ENCODE assay signal across 11 cellular contexts in the genomic region with DNA sequence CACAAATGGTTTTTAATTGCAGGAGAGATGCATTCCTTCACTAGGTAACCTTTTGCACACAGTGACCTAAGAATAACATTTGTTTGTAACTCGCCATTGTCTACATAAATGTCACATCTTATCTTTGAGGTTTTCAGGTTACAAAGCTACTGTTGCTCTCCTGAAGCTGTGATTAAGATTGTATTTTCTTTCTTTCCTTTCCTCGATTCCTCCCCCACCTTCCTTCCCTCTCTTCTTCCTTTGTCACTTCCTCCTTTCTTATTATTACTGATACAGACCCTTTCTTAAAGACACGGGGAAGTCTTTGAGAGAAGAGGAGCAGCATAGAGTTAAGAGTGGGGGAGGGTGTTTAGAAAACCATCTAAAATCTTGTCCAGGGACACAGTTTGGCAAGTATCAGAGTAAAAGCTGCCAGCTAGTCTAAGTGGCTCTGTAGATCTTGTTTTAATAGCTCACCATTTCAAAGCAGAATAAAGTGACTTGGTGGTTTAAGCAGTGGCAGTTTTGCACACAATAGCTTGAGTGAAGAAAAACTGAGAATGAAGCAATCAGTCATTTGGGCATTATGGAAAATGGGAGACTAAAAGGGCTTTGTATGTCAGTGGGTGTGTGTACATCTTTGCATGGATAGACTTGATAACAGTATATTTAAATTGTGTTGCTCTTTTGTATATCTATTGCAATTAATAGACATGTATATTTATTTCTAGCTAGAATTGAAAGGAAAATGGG. TPM values are rescaled to one million over a fixed set of nuclear protein-coding genes. Genes with fewer than 3 reads are reported as not detected.
A peak's percentile ranks its signal among the peaks of the same experiment; 100 is the strongest.
DNase-seq lines count a peak whose midpoint lies in the region; ATAC-seq and TF ChIP-seq lines count a peak whose summit lies in the region.
"Had no signal": no experiment of that assay in that cellular context is flagged by ENCODE, and none has a peak within 500 bp of the region (broad histone marks: within the 10 kb centered on the region; RNA-seq: fewer than 3 reads in every experiment).

No MANE protein-coding gene starts in this region.

- no peak for ATAC-seq in activated T-helper 17 cell treated with anti-CD3 and anti-CD28 coated beads, Interleukin-2, amount 50 U/mL, for 72 hours (replicated peaks)
- ATAC-seq in GM21825 (IDR thresholded peaks at IDR 0.05; ENCODE audit: unreplicated experiment), result no peak

- no peaks in the 10 kb centered on the region for H3K9me3 ChIP-seq in HEK293 (ENCODE audit: control insufficient read depth, insufficient read depth, low read depth, low read length)

- in situ Hi-C loops in ACHN (cut with HindIII; ENCODE audit: low pct_ligation_motif_present, low pct_unique_long_range_greater_than_20kb, low sequenced_read_pairs), result no loop called here

- H2BK5ac ChIP-seq in mesendoderm (ENCODE audit: low read length), result no peak overlapping the region

- H3K27ac ChIP-seq in HEK293 (ENCODE audit: extremely low read depth, low read depth, low read length) (peak overlapping the region; percentile 20; the same call in 1 of the 2 replicates), mesendoderm (ENCODE audit: low read depth, low read length) (no peak overlapping the region)

- H4K8ac ChIP-seq in mesendoderm (ENCODE audit: low read depth, low read length), result peak overlapping the region; percentile 13

- H3K4me2 ChIP-seq in mesendoderm (ENCODE audit: low read length), result no peak overlapping the region

- H3K79me2 ChIP-seq in mesendoderm (ENCODE audit: control insufficient read depth, insufficient read depth, low read length), result peaks cover 26% of the 10 kb centered on the region

- H3K9ac ChIP-seq in mesendoderm (ENCODE audit: low read length), result no peak overlapping the region

- H4K5ac ChIP-seq in mesendoderm (ENCODE audit: low read length), result no peak overlapping the region

- peaks cover 33% of the 10 kb centered on the region for H3K4me1 Mint-ChIP-seq in activated T-helper 17 cell treated with anti-CD3 and anti-CD28 coated beads, Interleukin-2, amount 50 U/mL, for 72 hours

- DNase-seq in ACHN, result peak; percentile 7
- DNase-seq in mesendoderm, result no peak
- DNase-seq in iPS-NIHi7 (ENCODE audit: extremely low spot score), result no peak
- DNase-seq in lower leg skin (ENCODE audit: low spot score in 2 of 2), result no peak
- no peak for DNase-seq in NCI-H345 (lab: John Stamatoyannopoulos, UW)
- DNase-seq: islet precursor cell; NCI-H510A; stimulated activated CD8-positive, alpha-beta memory T cell treated with anti-CD3 and anti-CD28 coated beads, Interleukin-4, amount 100 ng/mL, for 48 hours had no signal

- H3K36me3 ChIP-seq in HEK293 (ENCODE audit: control insufficient read depth in 2 of 2, insufficient read depth in 1 of 2, low read length in 2 of 2), result no peaks in the 10 kb centered on the region
- H3K36me3 ChIP-seq in mesendoderm (ENCODE audit: control insufficient read depth, insufficient read depth, low read length), result no peaks in the 10 kb centered on the region

- no peak for TF ChIP-seq POLR2A in lower leg skin (IDR thresholded peaks at IDR 0.05)

- peak overlapping the region; percentile 31 for H3K4me3 Mint-ChIP-seq in activated T-helper 17 cell treated with anti-CD3 and anti-CD28 coated beads, Interleukin-2, amount 50 U/mL, for 72 hours

- no peak overlapping the region for H3K4ac ChIP-seq in mesendoderm (ENCODE audit: low read depth, low read length)

- H3K23ac ChIP-seq in mesendoderm (ENCODE audit: low read length), result no peak overlapping the region

- peaks cover 27% of the 10 kb centered on the region for H3K4me1 ChIP-seq in HEK293 (ENCODE audit: control insufficient read depth, insufficient read depth, low read length)
- H3K4me1 ChIP-seq in mesendoderm (ENCODE audit: control insufficient read depth, low read depth, low read length), result peaks cover 14% of the 10 kb centered on the region

- no CpG with 5 or more reads among the region's 3 CpGs for WGBS in mesendoderm (ENCODE audit: extremely low coverage, insufficient coverage, low lambda C conversion rate)
- WGBS in lower leg skin, 2 donors, result 27 to 32% methylated on average over 3 of the region's 3 CpGs

- H2AK5ac ChIP-seq in mesendoderm (ENCODE audit: low read length), result no peak overlapping the region

- H3K18ac ChIP-seq in mesendoderm (ENCODE audit: low read length), result peak overlapping the region; percentile 60

- H3K4me3 ChIP-seq in HEK293 (ENCODE audit: low read depth, low read length), result no peak overlapping the region
- no peak overlapping the region for H3K4me3 ChIP-seq in mesendoderm (ENCODE audit: low read length)
- no peak overlapping the region for H3K4me3 ChIP-seq in lower leg skin (ENCODE audit: low read depth, poor library complexity, severe bottlenecking)

- no peaks in the 10 kb centered on the region for H3K9me3 Mint-ChIP-seq in activated T-helper 17 cell treated with anti-CD3 and anti-CD28 coated beads, Interleukin-2, amount 50 U/mL, for 72 hours

- POLR2A ChIA-PET in HEK293 (lab: Yijun Ruan, JAX), result no interaction called here

- H3K27me3 Mint-ChIP-seq in activated T-helper 17 cell treated with anti-CD3 and anti-CD28 coated beads, Interleukin-2, amount 50 U/mL, for 72 hours, result no peaks in the 10 kb centered on the region

- no peak overlapping the region for H2BK15ac ChIP-seq in mesendoderm (replicated peaks; ENCODE audit: low read depth)

- TF ChIP-seq CTCF in HEK293 (tag by site-specific recombination; IDR thresholded peaks at IDR 0.05), result no peak
- TF ChIP-seq CTCF in lower leg skin (IDR thresholded peaks at IDR 0.05), result no peak

- H3K56ac ChIP-seq in mesendoderm (ENCODE audit: low read length), result no peak overlapping the region

- peaks cover 16% of the 10 kb centered on the region for H3K79me1 ChIP-seq in mesendoderm (ENCODE audit: low read length)

- no peaks in the 10 kb centered on the region for H3K36me3 Mint-ChIP-seq in activated T-helper 17 cell treated with anti-CD3 and anti-CD28 coated beads, Interleukin-2, amount 50 U/mL, for 72 hours (ENCODE audit: low read depth)

- intact Hi-C loops in lower leg skin (cut with DNase I; ENCODE audit: low total_unique reads), result no loop called here

- no peak overlapping the region for H3K27ac Mint-ChIP-seq in activated T-helper 17 cell treated with anti-CD3 and anti-CD28 coated beads, Interleukin-2, amount 50 U/mL, for 72 hours

- CTCF ChIA-PET in HEK293 (lab: Yijun Ruan, JAX), result interaction anchor here (0.6 kb wide), 2 partner anchors 8 to 303 kb away, joined by 3 read pairs; no protein-coding TSS in a partner anchor

- H3K27me3 ChIP-seq in mesendoderm (ENCODE audit: insufficient read depth, low read length, poor library complexity), result no peaks in the 10 kb centered on the region

- H2BK120ac ChIP-seq in mesendoderm (ENCODE audit: low read depth, low read length), result no peak overlapping the region

TF ChIP-seq in HEK293, 187 proteins besides CTCF, POLR2A, EP300 and RAD21:
- TF ChIP-seq OSR2 (tag by site-specific recombination; IDR thresholded peaks at IDR 0.05) (peak; percentile 50; the same call in 1 of the 2 replicates), PRDM6 (tag by site-specific recombination; IDR thresholded peaks at IDR 0.05) (peak; percentile 92), TRIM28 (IDR thresholded peaks at IDR 0.05; ENCODE audit: borderline replicate concordance, low read length) (no peak), ZNF513 (tag by site-specific recombination; IDR thresholded peaks at IDR 0.05) (no peak), ZIC2 (tag by site-specific recombination; IDR thresholded peaks at IDR 0.05) (no peak), ZNF366 (tag by site-specific recombination; conservative IDR thresholded peaks at IDR 0.05) (0 out of 2 replicates have a peak, but pooled peaks have one; percentile 15)

RNA-seq across cellular contexts. Expression of gene CERS6, which starts 10.9 kb away (rescaled TPM):
- 10 to 100 TPM in 1 of 2 donors, 1 to 10 TPM in 1; 7.7 to 21.5 TPM for total RNA-seq in activated T-helper 17 cell treated with anti-CD3 and anti-CD28 coated beads, Interleukin-2, amount 50 U/mL, for 72 hours
- polyA plus RNA-seq in mesendoderm (2013, experiment 1 of 2), result 19.8 TPM
- 19.5 TPM for polyA plus RNA-seq in mesendoderm (2013, experiment 2 of 2)
- 10 to 100 TPM; 53.7 to 78.3 (median 63.8) TPM for total RNA-seq in lower leg skin
